In genomic region chr20:49483706-49484101, GRCh38 we compare ENCODE assay signal across 10 cellular contexts. TPM values are rescaled to one million over a fixed set of nuclear protein-coding genes. Genes with fewer than 3 reads are reported as not detected.
DNase-seq lines count a peak whose midpoint lies in the region; ATAC-seq and TF ChIP-seq lines count a peak whose summit lies in the region.
"Had no signal": no experiment of that assay in that cellular context is flagged by ENCODE, and none has a peak within 500 bp of the region (broad histone marks: within the 10 kb centered on the region; RNA-seq: fewer than 3 reads in every experiment).

No MANE protein-coding gene starts in this region.

- 1% methylated on average over 37 of the region's 37 CpGs for WGBS in right cardiac atrium

- in situ Hi-C loops in Panc1 (cut with HindIII; ENCODE audit: low pct_unique_long_range_greater_than_20kb, low sequenced_read_pairs), result no loop called here

- no peaks in the 10 kb centered on the region for H3F3A ChIP-seq in DOHH2 (ENCODE audit: control insufficient read depth, insufficient read depth)

- peak overlapping the region; percentile 16; the same call in 1 of the 2 replicates for H3K4me2 ChIP-seq in DOHH2 (ENCODE audit: low read length)

- no peaks in the 10 kb centered on the region for H3K9me2 ChIP-seq in DOHH2 (replicated peaks; ENCODE audit: control insufficient read depth, low read length)

- peak; percentile 62 for ATAC-seq in Panc1
- peak in 1 of 2 donors; percentile 17 for ATAC-seq in right cardiac atrium

- no peak for DNase-seq in Panc1 (ENCODE audit: low read depth, low spot score)
- no peak for DNase-seq in right cardiac atrium
- no peak for DNase-seq in skeletal muscle cell (ENCODE audit: low read depth)
- DNase-seq in activated gamma-delta T cell treated with Interleukin-2 at 50 U/mL for 16 hours, result no peak
- DNase-seq in T-helper 9 cell, result no peak
- DNase-seq in HT-29 (ENCODE audit: low spot score), result no peak
- no peak for DNase-seq in RPMI8226

- no peaks in the 10 kb centered on the region for H4K20me1 ChIP-seq in DOHH2 (ENCODE audit: control insufficient read depth, insufficient read depth, low read depth, low read length)

- no peaks in the 10 kb centered on the region for H3K9me3 ChIP-seq in DOHH2 (ENCODE audit: control insufficient read depth, insufficient read depth, low read length)
- no peaks in the 10 kb centered on the region for H3K9me3 ChIP-seq in Panc1 (ENCODE audit: control insufficient read depth, insufficient read depth, low read depth, low read length)
- H3K9me3 ChIP-seq in right cardiac atrium (ENCODE audit: control insufficient read depth, low read length), result no peaks in the 10 kb centered on the region

- POLR2A ChIA-PET in Panc1 (lab: Charles Lee), result interaction anchor here (0.7 kb wide), 1 partner anchor 103 kb away, joined by 5 read pairs; no protein-coding TSS in a partner anchor

- BruUV-seq in Panc1 (replicated peaks; lab: Mats Ljungman, UMichigan), result no TSS peak

- CTCF ChIA-PET in Panc1 (lab: Charles Lee), result interaction anchor here (0.5 to 2.5 kb wide), 11 partner anchors 8 to 149 kb away, joined by 3 to 30 read pairs (median 4); no protein-coding TSS in a partner anchor

- peaks cover 4% of the 10 kb centered on the region for H3K4me1 ChIP-seq in DOHH2 (ENCODE audit: control insufficient read depth, low read length)
- peaks cover 15% of the 10 kb centered on the region; the same call in 1 of the 2 replicates for H3K4me1 ChIP-seq in Panc1 (ENCODE audit: control insufficient read depth, insufficient read depth, low read length)
- no peaks in the 10 kb centered on the region for H3K4me1 ChIP-seq in right cardiac atrium (ENCODE audit: control insufficient read depth, insufficient read depth, low read length)

- H3K27me3 ChIP-seq in DOHH2 (ENCODE audit: control insufficient read depth, low read length), result peaks cover 41% of the 10 kb centered on the region
- no peaks in the 10 kb centered on the region for H3K27me3 ChIP-seq in Panc1 (ENCODE audit: control insufficient read depth, insufficient read depth, low read length)
- H3K27me3 ChIP-seq in right cardiac atrium (ENCODE audit: control insufficient read depth, insufficient read depth), result no peaks in the 10 kb centered on the region

- intact Hi-C loops in Panc1 (cut with micrococcal nuclease; ENCODE audit: unreplicated experiment), result loop anchor here (2.0 to 5.0 kb wide), 2 partner anchors 101 to 149 kb away; no protein-coding TSS in a partner anchor
- intact Hi-C loops in right cardiac atrium (cut with DNase I), result loop anchor here (2.0 to 10.0 kb wide), 4 partner anchors 91 to 149 kb away; no protein-coding TSS in a partner anchor

- H3K79me2 ChIP-seq in DOHH2 (ENCODE audit: control insufficient read depth, low read length), result no peaks in the 10 kb centered on the region

- TF ChIP-seq CTCF in DOHH2 (IDR thresholded peaks at IDR 0.05; ENCODE audit: low read depth, low read length, poor library complexity, severe bottlenecking) (no peak), Panc1 (IDR thresholded peaks at IDR 0.05) (no peak)

- H3K27ac ChIP-seq in DOHH2 (ENCODE audit: low read depth, low read length), result no peak overlapping the region
- 0 out of 2 replicates have a peak overlapping the region, but pooled peaks have one; percentile 40 for H3K27ac ChIP-seq in Panc1 (ENCODE audit: low read length)
- H3K27ac ChIP-seq in right cardiac atrium (ENCODE audit: low read length), result no peak overlapping the region
- H3K27ac ChIP-seq: KMS-11 had no signal

- H3K4me3 ChIP-seq in DOHH2 (ENCODE audit: low read length) (no peak overlapping the region), Panc1 (ENCODE audit: low read depth in 2 of 2, low read length in 2 of 2) (peak overlapping the region; percentile 40 to 60), right cardiac atrium (ENCODE audit: low read length) (peak overlapping the region; percentile 58), skeletal muscle cell (ENCODE audit: low read depth, low read length) (peak overlapping the region; percentile 30)

- H3K36me3 ChIP-seq in DOHH2 (ENCODE audit: control insufficient read depth, low read length) (no peaks in the 10 kb centered on the region), Panc1 (ENCODE audit: control insufficient read depth, insufficient read depth, low read length) (no peaks in the 10 kb centered on the region)

RNA-seq across cellular contexts. Expression of gene KCNB1, which starts 1.2 kb away (rescaled TPM):
- 11.1 TPM for total RNA-seq in Panc1 (2021; ENCODE audit: unreplicated experiment)
- 5.8 TPM for polyA plus RNA-seq in Panc1 (2012; ENCODE audit: insufficient read length)
- total RNA-seq in right cardiac atrium, result 1 to 10 TPM in 2 of 4 donors, under 1 TPM in 2; 0.35 to 1.6 (median 0.79) TPM
- 0.66 TPM for polyA plus RNA-seq in right cardiac atrium
- not detected in 2 replicates for total RNA-seq in HT-29 (2014; rRNA removed; shearing (Covaris generic))
- polyA plus RNA-seq: immature natural killer cell had no signal
